Comparison of ENCODE assay signal across 16 cellular contexts in genomic region chr20:47306755-47307370, GRCh38. TPM values are rescaled to one million over a fixed set of nuclear protein-coding genes. Genes with fewer than 3 reads are reported as not detected.
A peak's percentile ranks its signal among the peaks of the same experiment; 100 is the strongest.
DNase-seq lines count a peak whose midpoint lies in the region; ATAC-seq, FAIRE-seq and TF ChIP-seq lines count a peak whose summit lies in the region.
"Had no signal": no experiment of that assay in that cellular context is flagged by ENCODE, and none has a peak within 500 bp of the region (broad histone marks: within the 10 kb centered on the region; RNA-seq: fewer than 3 reads in every experiment).

No MANE protein-coding gene starts in this region.

- peaks cover 24% of the 10 kb centered on the region for H3K4me1 Mint-ChIP-seq in activated naive CD8-positive, alpha-beta T cell (ENCODE audit: low read depth)
- peaks cover 25% of the 10 kb centered on the region for H3K4me1 Mint-ChIP-seq in activated naive CD8-positive, alpha-beta T cell treated with anti-CD3 and anti-CD28 coated beads, Interleukin-2, amount 50 U/mL, for 24 hours
- peaks cover 27% of the 10 kb centered on the region for H3K4me1 Mint-ChIP-seq in activated T-helper 1 cell treated with anti-CD3 and anti-CD28 coated beads, Interleukin-12 subunit alpha, Interleukin-12 subunit beta, Interleukin-2, Interleukin-4 antibody, amounts not matched to agents 30 ng/mL and 10 ng/mL and 1 ng/mL, durations not matched to agents 14 hours and 24 hours and 36 hours (ENCODE audit: low read depth)

- H3K4me1 ChIP-seq in keratinocyte (ENCODE audit: control insufficient read depth, extremely low read depth, insufficient read depth, low read length) (peaks cover 21% of the 10 kb centered on the region), testis (peaks cover 50% of the 10 kb centered on the region), prostate gland (replicated peaks) (peaks cover 18% of the 10 kb centered on the region)
- H3K4me1 ChIP-seq: psoas muscle had no signal

- FAIRE-seq in keratinocyte (lab: Jason Lieb, UNC) (peak; percentile 59), H54 (lab: Jason Lieb, UNC) (no peak)
- FAIRE-seq: endometrium, frontal cortex had no signal

- no peaks in the 10 kb centered on the region for H4K20me1 ChIP-seq in keratinocyte (ENCODE audit: control insufficient read depth, extremely low read depth, insufficient read depth, low read length)

- H3K4me2 ChIP-seq in keratinocyte (ENCODE audit: control insufficient read depth, extremely low read depth, insufficient read depth, low read depth, low read length), result no peak overlapping the region

- H3K27ac Mint-ChIP-seq in activated naive CD8-positive, alpha-beta T cell, result peak overlapping the region; percentile 72
- no peak overlapping the region for H3K27ac Mint-ChIP-seq in activated naive CD8-positive, alpha-beta T cell treated with anti-CD3 and anti-CD28 coated beads, Interleukin-2, amount 50 U/mL, for 24 hours
- H3K27ac Mint-ChIP-seq in activated T-helper 1 cell treated with anti-CD3 and anti-CD28 coated beads, Interleukin-12 subunit alpha, Interleukin-12 subunit beta, Interleukin-2, Interleukin-4 antibody, amounts not matched to agents 30 ng/mL and 10 ng/mL and 1 ng/mL, durations not matched to agents 14 hours and 24 hours and 36 hours, result peak overlapping the region; percentile 61

- no peaks in the 10 kb centered on the region for H3K9me3 ChIP-seq in keratinocyte (ENCODE audit: control insufficient read depth, low read depth, low read length)
- no peaks in the 10 kb centered on the region for H3K9me3 ChIP-seq in testis
- H3K9me3 ChIP-seq in prostate gland, result no peaks in the 10 kb centered on the region
- H3K9me3 ChIP-seq: psoas muscle, vagina had no signal

- H3K27ac ChIP-seq in keratinocyte (ENCODE audit: control insufficient read depth, insufficient read depth, low read length) (no peak overlapping the region), testis (peak overlapping the region; percentile 21 to 37), prostate gland (no peak overlapping the region)
- H3K27ac ChIP-seq: psoas muscle, vagina had no signal

- H3K4me3 ChIP-seq in keratinocyte (ENCODE audit: control insufficient read depth in 2 of 3, extremely low read depth in 1 of 3, insufficient read depth in 2 of 3, low read depth in 1 of 3, low read length in 3 of 3) (no peak overlapping the region), testis (no peak overlapping the region), prostate gland (no peak overlapping the region)
- H3K4me3 ChIP-seq: psoas muscle, vagina had no signal

- TF ChIP-seq POLR2A in testis (IDR thresholded peaks at IDR 0.05), result no peak
- TF ChIP-seq POLR2A in prostate gland (IDR thresholded peaks at IDR 0.05), result no peak
- TF ChIP-seq POLR2A in H54 (IDR thresholded peaks at IDR 0.05; ENCODE audit: low read depth, low read length), result no peak

- no peaks in the 10 kb centered on the region for H3K9me3 Mint-ChIP-seq in activated naive CD8-positive, alpha-beta T cell (ENCODE audit: low read depth)
- no peaks in the 10 kb centered on the region for H3K9me3 Mint-ChIP-seq in activated naive CD8-positive, alpha-beta T cell treated with anti-CD3 and anti-CD28 coated beads, Interleukin-2, amount 50 U/mL, for 24 hours
- H3K9me3 Mint-ChIP-seq in activated T-helper 1 cell treated with anti-CD3 and anti-CD28 coated beads, Interleukin-12 subunit alpha, Interleukin-12 subunit beta, Interleukin-2, Interleukin-4 antibody, amounts not matched to agents 30 ng/mL and 10 ng/mL and 1 ng/mL, durations not matched to agents 14 hours and 24 hours and 36 hours, result no peaks in the 10 kb centered on the region
- H3K9me3 Mint-ChIP-seq: T-cell had no signal

- H3K27me3 ChIP-seq in keratinocyte (ENCODE audit: control insufficient read depth, extremely low read depth, insufficient read depth, low read length) (no peaks in the 10 kb centered on the region), testis (no peaks in the 10 kb centered on the region), prostate gland (replicated peaks; ENCODE audit: insufficient read depth) (no peaks in the 10 kb centered on the region)
- H3K27me3 ChIP-seq: vagina had no signal

- H3K4me3 Mint-ChIP-seq in activated naive CD8-positive, alpha-beta T cell, result no peak overlapping the region
- no peak overlapping the region for H3K4me3 Mint-ChIP-seq in activated naive CD8-positive, alpha-beta T cell treated with anti-CD3 and anti-CD28 coated beads, Interleukin-2, amount 50 U/mL, for 24 hours
- no peak overlapping the region for H3K4me3 Mint-ChIP-seq in activated T-helper 1 cell treated with anti-CD3 and anti-CD28 coated beads, Interleukin-12 subunit alpha, Interleukin-12 subunit beta, Interleukin-2, Interleukin-4 antibody, amounts not matched to agents 30 ng/mL and 10 ng/mL and 1 ng/mL, durations not matched to agents 14 hours and 24 hours and 36 hours
- H3K4me3 Mint-ChIP-seq: T-cell had no signal

- peaks cover 87% of the 10 kb centered on the region for H3K79me2 ChIP-seq in keratinocyte (ENCODE audit: control insufficient read depth, insufficient read depth, low read length)

- DNase-seq in activated naive CD8-positive, alpha-beta T cell treated with anti-CD3 and anti-CD28 coated beads, Interleukin-2, amount 50 U/mL, for 24 hours, result no peak
- DNase-seq in activated T-helper 1 cell treated with anti-CD3 and anti-CD28 coated beads, Interleukin-12 subunit alpha, Interleukin-12 subunit beta, Interleukin-2, Interleukin-4 antibody, amounts not matched to agents 30 ng/mL and 10 ng/mL and 1 ng/mL, durations not matched to agents 14 hours and 24 hours and 36 hours (ENCODE audit: low spot score), result no peak
- DNase-seq in keratinocyte (ENCODE audit: low read depth, low spot score) (no peak), testis (no peak), prostate gland (ENCODE audit: low spot score) (no peak), H54 (ENCODE audit: insufficient read length, low spot score) (no peak)
- DNase-seq in activated effector memory CD4-positive, alpha-beta T cell treated with anti-CD3 and anti-CD28 coated beads, Interleukin-2, amount 50 U/mL, for 16 hours, result no peak
- DNase-seq: left ventricle myocardium superior; NCI-H1694; NK-92 treated with Interleukin-12 subunit alpha and Interleukin-12 subunit beta, amount 100 ng/mL, for 24 hours; psoas muscle; T-cell had no signal

- H3K36me3 ChIP-seq in keratinocyte (ENCODE audit: control insufficient read depth in 2 of 2, extremely low read depth in 1 of 2, insufficient read depth in 2 of 2, low read length in 2 of 2) (peaks cover 43 to 49% of the 10 kb centered on the region in 2 experiments), testis (ENCODE audit: low read depth, missing control alignments) (no peaks in the 10 kb centered on the region), prostate gland (no peaks in the 10 kb centered on the region)

- WGBS in testis, 2 donors, result 91 to 93% methylated on average over 7 of the region's 7 CpGs
- 93% methylated on average over 7 of the region's 7 CpGs for WGBS in prostate gland

- no peak overlapping the region for H3K9ac ChIP-seq in keratinocyte (ENCODE audit: control insufficient read depth, extremely low read depth, insufficient read depth, low read length)

- ATAC-seq in activated naive CD8-positive, alpha-beta T cell treated with anti-CD3 and anti-CD28 coated beads, Interleukin-2, amount 50 U/mL, for 24 hours, result no peak
- ATAC-seq: left ventricle myocardium superior, psoas muscle, T-cell had no signal

- dilution Hi-C loops in keratinocyte (cut with MboI; ENCODE audit: extremely low pct_ligation_motif_present, low sequenced_read_pairs), result no loop called here

- peaks cover 7% of the 10 kb centered on the region for H3K36me3 Mint-ChIP-seq in activated naive CD8-positive, alpha-beta T cell
- peaks cover 29% of the 10 kb centered on the region for H3K36me3 Mint-ChIP-seq in activated naive CD8-positive, alpha-beta T cell treated with anti-CD3 and anti-CD28 coated beads, Interleukin-2, amount 50 U/mL, for 24 hours (ENCODE audit: low read depth)
- peaks cover 35% of the 10 kb centered on the region for H3K36me3 Mint-ChIP-seq in activated T-helper 1 cell treated with anti-CD3 and anti-CD28 coated beads, Interleukin-12 subunit alpha, Interleukin-12 subunit beta, Interleukin-2, Interleukin-4 antibody, amounts not matched to agents 30 ng/mL and 10 ng/mL and 1 ng/mL, durations not matched to agents 14 hours and 24 hours and 36 hours (ENCODE audit: low read depth)

- no peaks in the 10 kb centered on the region for H3K27me3 Mint-ChIP-seq in activated naive CD8-positive, alpha-beta T cell
- no peaks in the 10 kb centered on the region for H3K27me3 Mint-ChIP-seq in activated naive CD8-positive, alpha-beta T cell treated with anti-CD3 and anti-CD28 coated beads, Interleukin-2, amount 50 U/mL, for 24 hours
- no peaks in the 10 kb centered on the region for H3K27me3 Mint-ChIP-seq in activated T-helper 1 cell treated with anti-CD3 and anti-CD28 coated beads, Interleukin-12 subunit alpha, Interleukin-12 subunit beta, Interleukin-2, Interleukin-4 antibody, amounts not matched to agents 30 ng/mL and 10 ng/mL and 1 ng/mL, durations not matched to agents 14 hours and 24 hours and 36 hours (ENCODE audit: insufficient read depth)
- H3K27me3 Mint-ChIP-seq: T-cell had no signal

- no peak overlapping the region for H2AFZ ChIP-seq in keratinocyte (ENCODE audit: control insufficient read depth, low read length)

- no peaks in the 10 kb centered on the region for H3K9me1 ChIP-seq in keratinocyte (ENCODE audit: control insufficient read depth, extremely low read depth, insufficient read depth, low read length)

- intact Hi-C loops in activated T-helper 1 cell treated with anti-CD3 and anti-CD28 coated beads, Interleukin-12 subunit alpha, Interleukin-12 subunit beta, Interleukin-2, Interleukin-4 antibody, amounts not matched to agents 30 ng/mL and 10 ng/mL and 1 ng/mL, durations not matched to agents 14 hours and 24 hours and 36 hours (cut with micrococcal nuclease), result no loop called here
- intact Hi-C loops in testis (cut with DNase I; ENCODE audit: low total_unique reads), result no loop called here
- intact Hi-C loops in prostate gland (cut with DNase I), result no loop called here

- TF ChIP-seq CTCF in keratinocyte (optimal IDR thresholded peaks at IDR 0.05 in 1 of 3, IDR thresholded peaks at IDR 0.05 in 1 of 3, conservative IDR thresholded peaks at IDR 0.05 in 1 of 3; ENCODE audit: extremely low read depth in 1 of 3, insufficient read depth in 2 of 3, low read length in 3 of 3) (no peak), testis (IDR thresholded peaks at IDR 0.05) (no peak), prostate gland (IDR thresholded peaks at IDR 0.05) (no peak)

RNA-seq across cellular contexts. Expression of gene ZMYND8, which starts 49.6 kb away (rescaled TPM):
- 42.6 and 43.3 TPM in 2 replicates for total RNA-seq in activated T-helper 1 cell treated with anti-CD3 and anti-CD28 coated beads, Interleukin-12 subunit alpha, Interleukin-12 subunit beta, Interleukin-2, Interleukin-4 antibody, amounts not matched to agents 30 ng/mL and 10 ng/mL and 1 ng/mL, durations not matched to agents 14 hours and 24 hours and 36 hours
- polyA plus RNA-seq in keratinocyte (30.0 to 42.6 TPM (median 39.8 TPM) in 3 replicates), testis (ENCODE audit: insufficient read depth, low read depth, low replicate concordance) (30.4 TPM)
- 49.3 TPM for polyA plus RNA-seq in keratinocyte (2011; ENCODE audit: low read depth)
- polyA plus RNA-seq in keratinocyte (2011; cell fraction: cytosol; rRNA removed), result 21.6 and 26.9 TPM in 2 replicates
- 95.0 and 95.8 TPM in 2 replicates for polyA plus RNA-seq in keratinocyte (2011; cell fraction: nucleus; rRNA removed)
- polyA plus RNA-seq in keratinocyte (2012; ENCODE audit: low replicate concordance), result 34.7 and 37.8 TPM in 2 replicates
- polyA minus RNA-seq in keratinocyte, result 40.3 to 48.9 TPM (median 40.8 TPM) in 3 replicates
- polyA minus RNA-seq in keratinocyte (2011; cell fraction: cytosol; rRNA and poly(A)+ RNA removed), result 21.7 TPM
- 51.6 and 102 TPM in 2 replicates for polyA minus RNA-seq in keratinocyte (2011; cell fraction: nucleus; rRNA and poly(A)+ RNA removed)
- total RNA-seq in testis (100 to 1,000 TPM in 1 of 2 donors, 10 to 100 TPM in 1; 87.2 to 102 TPM), prostate gland (10 to 100 TPM; 19.9 to 70.9 TPM)

Comparison
In these comparisons a context has a peak if more than half of its experiments do, and no peak if none do; other contexts are left out.
1. H3K27ac ChIP-seq: peak in testis (2 of 2); none in keratinocyte (single experiment) and prostate gland (0 of 2).